ENCODE assay signal across 9 cellular contexts in the genomic region with DNA sequence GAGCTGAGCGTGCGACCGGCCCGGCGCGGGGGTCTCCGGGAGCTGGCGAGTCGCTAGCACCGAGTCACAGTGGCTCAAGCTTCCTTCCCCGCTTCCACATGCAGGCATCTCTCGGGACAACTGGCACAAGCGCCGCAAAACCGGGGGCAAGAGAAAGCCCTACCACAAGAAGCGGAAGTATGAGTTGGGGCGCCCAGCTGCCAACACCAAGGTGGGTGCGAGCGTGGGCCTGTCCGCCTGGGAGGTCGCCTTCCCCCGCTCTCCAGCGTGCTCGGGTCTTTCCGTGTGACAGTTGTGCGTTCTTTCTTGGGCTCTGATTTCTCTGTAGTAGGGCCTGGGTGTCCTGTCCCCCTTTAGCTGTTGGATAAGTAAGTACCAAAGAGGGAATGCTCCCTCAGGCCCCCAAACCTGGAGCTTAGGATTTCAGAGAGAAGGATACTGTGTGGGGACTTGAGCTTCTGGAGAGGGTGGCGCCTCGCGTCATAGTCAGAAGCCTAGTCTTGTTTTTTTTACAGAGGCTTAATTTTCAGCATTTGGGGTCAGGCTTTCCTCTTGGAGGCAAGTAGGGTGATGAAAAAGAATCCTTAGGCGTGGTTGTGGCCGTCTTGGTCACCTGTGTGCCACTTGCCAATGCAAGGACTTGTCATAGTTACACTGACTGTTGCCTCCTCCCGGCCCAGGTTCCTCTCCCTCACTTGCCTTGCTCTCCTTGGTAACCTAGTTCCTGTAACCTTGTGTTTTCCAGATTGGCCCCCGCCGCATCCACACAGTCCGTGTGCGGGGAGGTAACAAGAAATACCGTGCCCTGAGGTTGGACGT. TPM values are rescaled to one million over a fixed set of nuclear protein-coding genes. Genes with fewer than 3 reads are reported as not detected.
A peak's percentile ranks its signal among the peaks of the same experiment; 100 is the strongest.
DNase-seq lines count a peak whose midpoint lies in the region; ATAC-seq and TF ChIP-seq lines count a peak whose summit lies in the region.
"Had no signal": no experiment of that assay in that cellular context is flagged by ENCODE, and none has a peak within 500 bp of the region (broad histone marks: within the 10 kb centered on the region; RNA-seq: fewer than 3 reads in every experiment).

No MANE protein-coding gene starts in this region.

- CTCF ChIA-PET in activated CD8-positive, alpha-beta memory T cell treated with anti-CD3 and anti-CD28 coated beads, Interleukin-2, amount 10 ng/mL, durations not matched to agents 7 days and 5 days (lab: Charles Lee), result interaction anchor here (0.8 to 3.3 kb wide), 11 partner anchors 9 to 527 kb away, joined by 3 to 35 read pairs (median 4); a partner anchor contains a TSS

- H3K9me3 ChIP-seq in osteoblast (ENCODE audit: low read depth, low read length), result no peaks in the 10 kb centered on the region

- peak overlapping the region; percentile 97 for H3K27ac ChIP-seq in osteoblast (ENCODE audit: low read depth, low read length)

- H3K4me3 ChIP-seq in fibroblast of mammary gland (ENCODE audit: control insufficient read depth, low read depth, low read length) (peak overlapping the region; percentile 83), osteoblast (ENCODE audit: insufficient read depth, low read length) (peak overlapping the region; percentile 91)

- H3K36me3 ChIP-seq in osteoblast (ENCODE audit: insufficient read depth, low read length), result peaks cover 47% of the 10 kb centered on the region

- peaks cover 35% of the 10 kb centered on the region for H4K20me1 ChIP-seq in osteoblast (ENCODE audit: insufficient read depth, low read length)

- H3K9me3 Mint-ChIP-seq in activated CD8-positive, alpha-beta memory T cell treated with anti-CD3 and anti-CD28 coated beads, Interleukin-2, amount 10 ng/mL, durations not matched to agents 7 days and 5 days (ENCODE audit: low read depth), result no peaks in the 10 kb centered on the region

- ATAC-seq in HG03521 (IDR thresholded peaks at IDR 0.05; ENCODE audit: unreplicated experiment) (peak; percentile 7), HG02884 (IDR thresholded peaks at IDR 0.05; ENCODE audit: unreplicated experiment) (no peak)
- ATAC-seq in activated CD8-positive, alpha-beta memory T cell treated with anti-CD3 and anti-CD28 coated beads, Interleukin-2, amount 10 ng/mL, durations not matched to agents 7 days and 5 days, result peak; percentile 38

- peaks cover 38% of the 10 kb centered on the region for H3K79me2 ChIP-seq in osteoblast (ENCODE audit: insufficient read depth, low read length)

- H3K27me3 ChIP-seq in osteoblast (ENCODE audit: insufficient read depth, low read length), result no peaks in the 10 kb centered on the region

- H3K4me2 ChIP-seq in osteoblast (ENCODE audit: insufficient read depth, low read length), result peak overlapping the region; percentile 97

- H3K27ac Mint-ChIP-seq in activated CD8-positive, alpha-beta memory T cell treated with anti-CD3 and anti-CD28 coated beads, Interleukin-2, amount 10 ng/mL, durations not matched to agents 7 days and 5 days, result peak overlapping the region; percentile 93

- no peaks in the 10 kb centered on the region for H3K27me3 Mint-ChIP-seq in activated CD8-positive, alpha-beta memory T cell treated with anti-CD3 and anti-CD28 coated beads, Interleukin-2, amount 10 ng/mL, durations not matched to agents 7 days and 5 days

- H3K4me3 Mint-ChIP-seq in activated CD8-positive, alpha-beta memory T cell treated with anti-CD3 and anti-CD28 coated beads, Interleukin-2, amount 10 ng/mL, durations not matched to agents 7 days and 5 days, result peak overlapping the region; percentile 93

- peaks cover 41% of the 10 kb centered on the region for H3K4me1 Mint-ChIP-seq in activated CD8-positive, alpha-beta memory T cell treated with anti-CD3 and anti-CD28 coated beads, Interleukin-2, amount 10 ng/mL, durations not matched to agents 7 days and 5 days

- peak; percentile 32 for DNase-seq in activated CD4-positive, alpha-beta T cell treated with anti-CD3 and anti-CD28 coated beads for 1 hour
- DNase-seq in activated CD4-positive, alpha-beta T cell treated with anti-CD3 and anti-CD28 coated beads, Interleukin-2, amount 50 U/mL, for 1 hour, result no peak
- DNase-seq in activated CD8-positive, alpha-beta memory T cell treated with anti-CD3 and anti-CD28 coated beads, Interleukin-2, amount 10 ng/mL, durations not matched to agents 7 days and 5 days, result peak; percentile 67
- DNase-seq in fibroblast of mammary gland (ENCODE audit: low read depth) (no peak), osteoblast (ENCODE audit: insufficient read length, low spot score, missing footprints) (peak; percentile 84), NCI-H187 (lab: John Stamatoyannopoulos, UW) (no peak)

- no peak overlapping the region for H2AFZ ChIP-seq in osteoblast (ENCODE audit: low read length)

- TF ChIP-seq CTCF in fibroblast of mammary gland (conservative IDR thresholded peaks at IDR 0.05; ENCODE audit: control insufficient read depth, insufficient read depth, low read depth, low read length) (no peak), osteoblast (IDR thresholded peaks at IDR 0.05; ENCODE audit: extremely low read depth, low read depth, low read length) (no peak)

- H3K4me1 ChIP-seq in osteoblast (ENCODE audit: insufficient read depth, low read length), result peaks cover 21% of the 10 kb centered on the region

- peaks cover 55% of the 10 kb centered on the region for H3K36me3 Mint-ChIP-seq in activated CD8-positive, alpha-beta memory T cell treated with anti-CD3 and anti-CD28 coated beads, Interleukin-2, amount 10 ng/mL, durations not matched to agents 7 days and 5 days

RNA-seq across cellular contexts. Expression of a gene that starts 0.8 kb away (rescaled TPM):
- 1,000 to 10,000 TPM; 1,353 to 1,538 TPM for total RNA-seq in activated CD8-positive, alpha-beta memory T cell treated with anti-CD3 and anti-CD28 coated beads, Interleukin-2, amount 10 ng/mL, durations not matched to agents 7 days and 5 days
- total RNA-seq in osteoblast, result 1,174 and 1,221 TPM in 2 replicates

RNA-seq across cellular contexts. Expression of a gene that starts 11.8 kb away (rescaled TPM):
- total RNA-seq in activated CD8-positive, alpha-beta memory T cell treated with anti-CD3 and anti-CD28 coated beads, Interleukin-2, amount 10 ng/mL, durations not matched to agents 7 days and 5 days, result under 1 TPM; 0.73 to 0.79 TPM
- under 0.01 TPM in 1 of 2 replicates, not detected in the other for total RNA-seq in osteoblast

RNA-seq across cellular contexts. Expression of a gene that starts 24.0 kb away (rescaled TPM):
- total RNA-seq in activated CD8-positive, alpha-beta memory T cell treated with anti-CD3 and anti-CD28 coated beads, Interleukin-2, amount 10 ng/mL, durations not matched to agents 7 days and 5 days, result 10 to 100 TPM; 43.1 to 48.9 TPM
- total RNA-seq in osteoblast, result 33.7 and 35.1 TPM in 2 replicates

RNA-seq across cellular contexts. Expression of a gene that starts 31.0 kb away (rescaled TPM):
- total RNA-seq in activated CD8-positive, alpha-beta memory T cell treated with anti-CD3 and anti-CD28 coated beads, Interleukin-2, amount 10 ng/mL, durations not matched to agents 7 days and 5 days, result 1 to 10 TPM in 1 of 2 experiments, under 1 TPM in 1; 0.40 to 1.3 TPM
- total RNA-seq in osteoblast, result 0.29 and 0.36 TPM in 2 replicates
- total RNA-seq: frontal cortex had no signal

RNA-seq across cellular contexts. Expression of a gene that starts 32.2 kb away (rescaled TPM):
- total RNA-seq in activated CD8-positive, alpha-beta memory T cell treated with anti-CD3 and anti-CD28 coated beads, Interleukin-2, amount 10 ng/mL, durations not matched to agents 7 days and 5 days, result 1 to 10 TPM; 3.7 to 4.5 TPM
- total RNA-seq in osteoblast, result 21.4 and 23.6 TPM in 2 replicates

Comparison
In these comparisons a context has a peak if more than half of its experiments do, and no peak if none do; other contexts are left out.
1. DNase-seq: peak in activated CD4-positive, alpha-beta T cell treated with anti-CD3 and anti-CD28 coated beads for 1 hour (single experiment), activated CD8-positive, alpha-beta memory T cell treated with anti-CD3 and anti-CD28 coated beads, Interleukin-2, amount 10 ng/mL, durations not matched to agents 7 days and 5 days (single experiment) and osteoblast (single experiment); none in activated CD4-positive, alpha-beta T cell treated with anti-CD3 and anti-CD28 coated beads, Interleukin-2, amount 50 U/mL, for 1 hour (single experiment), fibroblast of mammary gland (single experiment) and NCI-H187 (0 of 2).